2 cellular contexts compared by ENCODE assay signal in the genomic region with DNA sequence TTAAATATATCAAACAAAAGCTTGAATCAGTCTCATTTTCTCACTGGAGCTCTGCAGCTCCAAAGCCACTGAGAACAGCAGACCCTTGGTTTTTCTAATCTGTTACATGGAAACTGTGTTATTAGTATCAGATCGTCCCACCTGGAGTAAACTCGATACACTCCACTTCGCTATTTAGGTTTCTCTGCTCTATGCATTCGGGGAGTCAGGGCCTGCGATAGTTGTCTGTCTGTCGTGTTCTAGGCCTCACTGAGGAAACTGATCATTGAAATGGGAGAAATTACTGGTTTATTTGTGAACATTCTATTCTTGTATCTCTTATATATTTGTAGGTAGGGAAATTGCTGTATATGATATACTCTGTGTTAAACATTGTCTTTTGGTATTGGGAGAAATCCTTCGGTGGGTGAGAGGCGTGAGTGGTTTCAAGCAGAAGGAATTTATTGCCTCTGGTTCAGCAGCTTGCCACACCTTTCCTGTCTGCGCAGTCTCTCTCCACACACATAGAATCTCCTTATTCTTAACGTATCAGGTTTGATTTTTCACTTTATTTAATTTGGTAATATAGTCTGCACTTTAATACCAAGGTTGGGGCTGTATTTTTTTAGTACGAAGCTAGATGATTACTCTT.
TF ChIP-seq lines count a peak whose summit lies in the region.

No MANE protein-coding gene starts in this region.

TF ChIP-seq in GM12891, 5 proteins besides CTCF, POLR2A, EP300 and RAD21:
- TF ChIP-seq TAF1 (IDR thresholded peaks at IDR 0.05; ENCODE audit: low read depth, low read length) = no peak
- TF ChIP-seq POU2F2 (IDR thresholded peaks at IDR 0.05; ENCODE audit: low read depth, low read length) = no peak
- TF ChIP-seq SPI1 (IDR thresholded peaks at IDR 0.05; ENCODE audit: low read depth, low read length) = no peak
- TF ChIP-seq POLR2AphosphoS5 (IDR thresholded peaks at IDR 0.05; ENCODE audit: low read depth, low read length) = no peak
- TF ChIP-seq PAX5 (IDR thresholded peaks at IDR 0.05; ENCODE audit: insufficient read depth, low read length, severe bottlenecking) = no peak

TF ChIP-seq in endothelial cell of umbilical vein, 7 proteins besides CTCF, POLR2A, EP300 and RAD21:
- TF ChIP-seq, protein P1, sequence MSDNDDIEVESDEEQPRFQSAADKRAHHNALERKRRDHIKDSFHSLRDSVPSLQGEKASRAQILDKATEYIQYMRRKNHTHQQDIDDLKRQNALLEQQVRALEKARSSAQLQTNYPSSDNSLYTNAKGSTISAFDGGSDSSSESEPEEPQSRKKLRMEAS (IDR thresholded peaks at IDR 0.05; ENCODE audit: insufficient read depth, insufficient read length) = no peak
- TF ChIP-seq JUN (IDR thresholded peaks at IDR 0.05; ENCODE audit: borderline replicate concordance, insufficient read depth, insufficient read length, low read depth) (no peak), FOS (IDR thresholded peaks at IDR 0.05; ENCODE audit: borderline replicate concordance, insufficient read depth, low read length) (no peak), GATA2 (IDR thresholded peaks at IDR 0.05; ENCODE audit: insufficient read depth, insufficient read length, low read depth, low read length) (no peak), POLR2AphosphoS5 (IDR thresholded peaks at IDR 0.05; ENCODE audit: insufficient read depth, low read depth, low read length) (no peak), MYC (IDR thresholded peaks at IDR 0.05; ENCODE audit: low read depth, low read length) (no peak), EZH2 (IDR thresholded peaks at IDR 0.05; ENCODE audit: borderline replicate concordance, low read depth, low read length, severe bottlenecking) (no peak)
TF ChIP-seq in endothelial cell of umbilical vein: peak in this region for 0.
